ENCODE assay signal across 17 cellular contexts in the genomic region with DNA sequence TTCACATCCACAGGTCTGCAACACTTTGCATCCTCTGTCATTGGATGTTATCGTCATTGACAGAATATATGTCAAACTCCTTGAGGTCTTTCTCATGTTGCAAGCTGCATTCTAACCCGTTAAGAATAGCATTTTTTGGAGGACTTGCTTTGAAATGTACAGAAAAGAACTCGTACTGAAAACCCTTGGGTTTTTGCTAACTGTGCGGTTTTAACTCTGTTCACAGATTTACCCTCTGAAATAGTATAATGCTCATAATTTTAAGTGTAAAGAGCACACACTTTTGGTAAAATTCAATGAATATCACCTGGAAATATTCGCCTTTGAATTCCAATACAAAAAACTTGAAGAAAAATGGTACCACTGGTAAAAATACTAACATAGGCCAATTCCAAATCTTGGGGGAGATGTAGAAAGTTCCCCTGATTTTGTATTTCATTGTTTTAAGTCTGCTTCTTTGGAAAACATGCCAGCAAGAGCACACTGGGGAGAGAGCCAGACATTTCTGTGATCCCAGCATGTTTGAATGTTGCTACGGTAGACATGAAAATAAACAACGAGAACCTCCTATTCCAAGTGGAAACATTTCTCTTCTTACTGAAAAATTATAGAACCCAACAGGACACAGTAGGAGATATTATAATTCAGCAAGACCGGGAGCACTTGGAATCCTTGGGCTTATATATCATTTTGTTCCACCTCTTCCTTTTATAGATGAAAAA.
DNase-seq lines count a peak whose midpoint lies in the region; ATAC-seq and TF ChIP-seq lines count a peak whose summit lies in the region.
"Had no signal": no experiment of that assay in that cellular context is flagged by ENCODE, and none has a peak within 500 bp of the region (broad histone marks: within the 10 kb centered on the region; RNA-seq: fewer than 3 reads in every experiment).

No MANE protein-coding gene starts in this region.

- H3K4me3 ChIP-seq in GM23338 (no peak overlapping the region), rectal smooth muscle tissue (ENCODE audit: low read length) (no peak overlapping the region), hepatocyte (no peak overlapping the region)

- no peaks in the 10 kb centered on the region for H3K27me3 Mint-ChIP-seq in GM23338 (ENCODE audit: insufficient read depth, low read depth, poor library complexity)
- H3K27me3 Mint-ChIP-seq: CD4-positive, alpha-beta T cell had no signal

- H3K9me3 Mint-ChIP-seq in GM23338: peaks cover 4% of the 10 kb centered on the region; the same call in 2 of the 3 replicates

- 91% methylated on average over 8 of the region's 8 CpGs for WGBS in hepatocyte (ENCODE audit: low lambda C conversion rate, missing lambda C conversion rate)

- H3F3A ChIP-seq in GM23338 (replicated peaks; ENCODE audit: low read depth): no peaks in the 10 kb centered on the region

- H2AFZ ChIP-seq in GM23338 (peak overlapping the region; percentile 11; the same call in 1 of the 2 replicates), hepatocyte (no peak overlapping the region)

- H3K79me2 ChIP-seq in GM23338 (replicated peaks; ENCODE audit: insufficient read depth) (no peaks in the 10 kb centered on the region), hepatocyte (no peaks in the 10 kb centered on the region)

- H3K27ac ChIP-seq in GM23338 (ENCODE audit: low read depth) (no peak overlapping the region), rectal smooth muscle tissue (ENCODE audit: low read depth, low read length) (peak overlapping the region; percentile 73), hepatocyte (no peak overlapping the region)

- H3K4me1 ChIP-seq in GM23338 (ENCODE audit: insufficient read depth): no peaks in the 10 kb centered on the region
- H3K4me1 ChIP-seq in rectal smooth muscle tissue (ENCODE audit: control insufficient read depth, insufficient read depth, low read length): peaks cover 38% of the 10 kb centered on the region
- peaks cover 16% of the 10 kb centered on the region for H3K4me1 ChIP-seq in hepatocyte (ENCODE audit: insufficient read depth)

- H3K9me2 ChIP-seq in GM23338 (ENCODE audit: insufficient read depth) (no peaks in the 10 kb centered on the region; the same call in 1 of the 2 replicates), hepatocyte (replicated peaks; ENCODE audit: insufficient read depth) (no peaks in the 10 kb centered on the region)

- no peak overlapping the region for H3K27ac Mint-ChIP-seq in GM23338
- H3K27ac Mint-ChIP-seq: CD4-positive, alpha-beta T cell; immature natural killer cell had no signal

- H3K4me1 Mint-ChIP-seq in GM23338: no peaks in the 10 kb centered on the region
- H3K4me1 Mint-ChIP-seq: immature natural killer cell had no signal

- no peak overlapping the region for H3K9ac ChIP-seq in rectal smooth muscle tissue (ENCODE audit: low read length)

- no peaks in the 10 kb centered on the region for H3K9me3 ChIP-seq in hepatocyte (ENCODE audit: low read depth)

- H3K27me3 ChIP-seq in GM23338 (ENCODE audit: insufficient read depth) (no peaks in the 10 kb centered on the region), rectal smooth muscle tissue (ENCODE audit: control insufficient read depth, insufficient read depth, low read length) (no peaks in the 10 kb centered on the region), hepatocyte (no peaks in the 10 kb centered on the region)

- no peak for ATAC-seq in GM23338
- ATAC-seq in left lobe of liver: peak; percentile 55

- no peak overlapping the region for H3K4me3 Mint-ChIP-seq in GM23338
- H3K4me3 Mint-ChIP-seq: CD4-positive, alpha-beta T cell; immature natural killer cell had no signal

- H3K36me3 ChIP-seq in GM23338 (ENCODE audit: insufficient read depth) (no peaks in the 10 kb centered on the region), rectal smooth muscle tissue (ENCODE audit: control insufficient read depth, insufficient read depth, low read length) (no peaks in the 10 kb centered on the region), hepatocyte (replicated peaks; ENCODE audit: insufficient read depth, low read depth) (no peaks in the 10 kb centered on the region)

- TF ChIP-seq CTCF in GM23338 (conservative IDR thresholded peaks at IDR 0.05; ENCODE audit: low read depth in 2 of 2) (no peak), hepatocyte (IDR thresholded peaks at IDR 0.05; ENCODE audit: poor library complexity) (no peak)

- H3K4me2 ChIP-seq in GM23338 (no peak overlapping the region), hepatocyte (no peak overlapping the region)

- H4K20me1 ChIP-seq in GM23338 (replicated peaks; ENCODE audit: insufficient read depth) (no peaks in the 10 kb centered on the region), hepatocyte (ENCODE audit: insufficient read depth, poor library complexity, severe bottlenecking) (no peaks in the 10 kb centered on the region)

- H3K36me3 Mint-ChIP-seq in GM23338 (ENCODE audit: low read depth): peaks cover 4% of the 10 kb centered on the region; the same call in 1 of the 3 replicates
- H3K36me3 Mint-ChIP-seq: immature natural killer cell had no signal

- DNase-seq in GM23338 (ENCODE audit: low spot score) (no peak), fibroblast of gingiva (ENCODE audit: low read depth) (peak; percentile 50), left lobe of liver (ENCODE audit: low spot score) (no peak), NCI-H2107 treated with DMSO at 0.1 percent for 48 hours (lab: John Stamatoyannopoulos, UW; ENCODE audit: unreplicated experiment) (no peak), hepatocyte (ENCODE audit: low spot score) (no peak), cerebellar cortex (ENCODE audit: low spot score) (no peak), NCI-H510A (lab: John Stamatoyannopoulos, UW) (no peak)
- DNase-seq: activated CD4-positive, CD25-positive, alpha-beta regulatory T cell treated with anti-CD3 and anti-CD28 coated beads, Interleukin-2, amount 50 U/mL, for 72 hours; CD4-positive, alpha-beta T cell; immature natural killer cell; mesendoderm; NCI-H1417 treated with DMSO at 0.1 percent for 48 hours; NCI-H2227 treated with DMSO at 0.1 percent for 48 hours; retina; stimulated activated naive CD4-positive, alpha-beta T cell; trophoblast cell had no signal

TF ChIP-seq in GM23338, 12 proteins besides CTCF, POLR2A, EP300 and RAD21 (continues in another document):
- TF ChIP-seq NANOG (IDR thresholded peaks at IDR 0.05; ENCODE audit: borderline replicate concordance): no peak
- TF ChIP-seq, protein P1, sequence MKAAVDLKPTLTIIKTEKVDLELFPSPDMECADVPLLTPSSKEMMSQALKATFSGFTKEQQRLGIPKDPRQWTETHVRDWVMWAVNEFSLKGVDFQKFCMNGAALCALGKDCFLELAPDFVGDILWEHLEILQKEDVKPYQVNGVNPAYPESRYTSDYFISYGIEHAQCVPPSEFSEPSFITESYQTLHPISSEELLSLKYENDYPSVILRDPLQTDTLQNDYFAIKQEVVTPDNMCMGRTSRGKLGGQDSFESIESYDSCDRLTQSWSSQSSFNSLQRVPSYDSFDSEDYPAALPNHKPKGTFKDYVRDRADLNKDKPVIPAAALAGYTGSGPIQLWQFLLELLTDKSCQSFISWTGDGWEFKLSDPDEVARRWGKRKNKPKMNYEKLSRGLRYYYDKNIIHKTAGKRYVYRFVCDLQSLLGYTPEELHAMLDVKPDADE (IDR thresholded peaks at IDR 0.05): no peak
- TF ChIP-seq JUNB (IDR thresholded peaks at IDR 0.05; ENCODE audit: unreplicated experiment): no peak
- TF ChIP-seq POLR2AphosphoS5 (IDR thresholded peaks at IDR 0.05; ENCODE audit: low read depth): no peak
- no peak for TF ChIP-seq CREB1 (CRISPR knock-in tag; IDR thresholded peaks at IDR 0.05; ENCODE audit: low read depth)
- no peak for TF ChIP-seq STAT1 (IDR thresholded peaks at IDR 0.05; ENCODE audit: unreplicated experiment)
